In the genomic region with DNA sequence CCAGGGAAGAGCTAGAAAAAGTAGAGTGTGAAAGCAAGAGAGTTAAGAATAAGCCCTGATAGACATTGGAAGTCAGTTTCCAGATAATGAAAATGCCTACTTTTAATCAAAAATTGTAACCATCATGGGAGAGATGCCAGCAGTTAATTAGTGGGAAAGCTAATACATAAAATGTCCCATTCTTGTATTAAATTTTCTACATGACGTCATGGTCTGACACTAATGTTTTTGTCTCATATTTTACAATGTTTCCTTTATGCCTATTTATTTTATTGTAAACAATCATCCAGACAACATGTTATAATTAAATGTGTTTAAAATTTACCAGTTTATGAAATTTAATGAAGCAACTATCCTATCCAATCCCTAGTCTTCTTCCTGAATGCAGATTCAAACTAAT, we compare ENCODE assay signal across 3 cellular contexts.
TF ChIP-seq lines count a peak whose summit lies in the region.

No MANE protein-coding gene starts in this region.

TF ChIP-seq in HepG2, 621 proteins besides CTCF, POLR2A, EP300 and RAD21:
- TF ChIP-seq ATF7 (IDR thresholded peaks at IDR 0.05) (peak; percentile 96), ATF7 (CRISPR knock-in tag; IDR thresholded peaks at IDR 0.05) (no peak), ZNF543 (CRISPR knock-in tag; IDR thresholded peaks at IDR 0.05) (no peak), ZNF10 (CRISPR knock-in tag; IDR thresholded peaks at IDR 0.05; ENCODE audit: borderline replicate concordance, low read depth) (no peak), MBD4 (IDR thresholded peaks at IDR 0.05; ENCODE audit: borderline replicate concordance, low read length) (no peak), ARNT (IDR thresholded peaks at IDR 0.05) (no peak), CREB1 (IDR thresholded peaks at IDR 0.05) (peak; percentile 90), CREB1 (CRISPR knock-in tag; IDR thresholded peaks at IDR 0.05) (no peak)
- TF ChIP-seq, protein P1, sequence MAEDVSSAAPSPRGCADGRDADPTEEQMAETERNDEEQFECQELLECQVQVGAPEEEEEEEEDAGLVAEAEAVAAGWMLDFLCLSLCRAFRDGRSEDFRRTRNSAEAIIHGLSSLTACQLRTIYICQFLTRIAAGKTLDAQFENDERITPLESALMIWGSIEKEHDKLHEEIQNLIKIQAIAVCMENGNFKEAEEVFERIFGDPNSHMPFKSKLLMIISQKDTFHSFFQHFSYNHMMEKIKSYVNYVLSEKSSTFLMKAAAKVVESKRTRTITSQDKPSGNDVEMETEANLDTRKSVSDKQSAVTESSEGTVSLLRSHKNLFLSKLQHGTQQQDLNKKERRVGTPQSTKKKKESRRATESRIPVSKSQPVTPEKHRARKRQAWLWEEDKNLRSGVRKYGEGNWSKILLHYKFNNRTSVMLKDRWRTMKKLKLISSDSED (CRISPR knock-in tag; IDR thresholded peaks at IDR 0.05): no peak

TF ChIP-seq in GM23338, 12 proteins besides CTCF, POLR2A, EP300 and RAD21 (continues in another document):
- TF ChIP-seq STAT1 (IDR thresholded peaks at IDR 0.05; ENCODE audit: unreplicated experiment) (no peak), POLR2AphosphoS5 (IDR thresholded peaks at IDR 0.05; ENCODE audit: low read depth) (no peak), EZH2 (IDR thresholded peaks at IDR 0.05; ENCODE audit: low read depth, unreplicated experiment) (no peak), EZH2phosphoT487 (IDR thresholded peaks at IDR 0.05; ENCODE audit: unreplicated experiment) (no peak), CREB1 (CRISPR knock-in tag; IDR thresholded peaks at IDR 0.05; ENCODE audit: low read depth) (no peak), NANOG (IDR thresholded peaks at IDR 0.05; ENCODE audit: borderline replicate concordance) (no peak), ZNF114 (CRISPR knock-in tag; IDR thresholded peaks at IDR 0.05) (no peak)
- TF ChIP-seq, protein P2, sequence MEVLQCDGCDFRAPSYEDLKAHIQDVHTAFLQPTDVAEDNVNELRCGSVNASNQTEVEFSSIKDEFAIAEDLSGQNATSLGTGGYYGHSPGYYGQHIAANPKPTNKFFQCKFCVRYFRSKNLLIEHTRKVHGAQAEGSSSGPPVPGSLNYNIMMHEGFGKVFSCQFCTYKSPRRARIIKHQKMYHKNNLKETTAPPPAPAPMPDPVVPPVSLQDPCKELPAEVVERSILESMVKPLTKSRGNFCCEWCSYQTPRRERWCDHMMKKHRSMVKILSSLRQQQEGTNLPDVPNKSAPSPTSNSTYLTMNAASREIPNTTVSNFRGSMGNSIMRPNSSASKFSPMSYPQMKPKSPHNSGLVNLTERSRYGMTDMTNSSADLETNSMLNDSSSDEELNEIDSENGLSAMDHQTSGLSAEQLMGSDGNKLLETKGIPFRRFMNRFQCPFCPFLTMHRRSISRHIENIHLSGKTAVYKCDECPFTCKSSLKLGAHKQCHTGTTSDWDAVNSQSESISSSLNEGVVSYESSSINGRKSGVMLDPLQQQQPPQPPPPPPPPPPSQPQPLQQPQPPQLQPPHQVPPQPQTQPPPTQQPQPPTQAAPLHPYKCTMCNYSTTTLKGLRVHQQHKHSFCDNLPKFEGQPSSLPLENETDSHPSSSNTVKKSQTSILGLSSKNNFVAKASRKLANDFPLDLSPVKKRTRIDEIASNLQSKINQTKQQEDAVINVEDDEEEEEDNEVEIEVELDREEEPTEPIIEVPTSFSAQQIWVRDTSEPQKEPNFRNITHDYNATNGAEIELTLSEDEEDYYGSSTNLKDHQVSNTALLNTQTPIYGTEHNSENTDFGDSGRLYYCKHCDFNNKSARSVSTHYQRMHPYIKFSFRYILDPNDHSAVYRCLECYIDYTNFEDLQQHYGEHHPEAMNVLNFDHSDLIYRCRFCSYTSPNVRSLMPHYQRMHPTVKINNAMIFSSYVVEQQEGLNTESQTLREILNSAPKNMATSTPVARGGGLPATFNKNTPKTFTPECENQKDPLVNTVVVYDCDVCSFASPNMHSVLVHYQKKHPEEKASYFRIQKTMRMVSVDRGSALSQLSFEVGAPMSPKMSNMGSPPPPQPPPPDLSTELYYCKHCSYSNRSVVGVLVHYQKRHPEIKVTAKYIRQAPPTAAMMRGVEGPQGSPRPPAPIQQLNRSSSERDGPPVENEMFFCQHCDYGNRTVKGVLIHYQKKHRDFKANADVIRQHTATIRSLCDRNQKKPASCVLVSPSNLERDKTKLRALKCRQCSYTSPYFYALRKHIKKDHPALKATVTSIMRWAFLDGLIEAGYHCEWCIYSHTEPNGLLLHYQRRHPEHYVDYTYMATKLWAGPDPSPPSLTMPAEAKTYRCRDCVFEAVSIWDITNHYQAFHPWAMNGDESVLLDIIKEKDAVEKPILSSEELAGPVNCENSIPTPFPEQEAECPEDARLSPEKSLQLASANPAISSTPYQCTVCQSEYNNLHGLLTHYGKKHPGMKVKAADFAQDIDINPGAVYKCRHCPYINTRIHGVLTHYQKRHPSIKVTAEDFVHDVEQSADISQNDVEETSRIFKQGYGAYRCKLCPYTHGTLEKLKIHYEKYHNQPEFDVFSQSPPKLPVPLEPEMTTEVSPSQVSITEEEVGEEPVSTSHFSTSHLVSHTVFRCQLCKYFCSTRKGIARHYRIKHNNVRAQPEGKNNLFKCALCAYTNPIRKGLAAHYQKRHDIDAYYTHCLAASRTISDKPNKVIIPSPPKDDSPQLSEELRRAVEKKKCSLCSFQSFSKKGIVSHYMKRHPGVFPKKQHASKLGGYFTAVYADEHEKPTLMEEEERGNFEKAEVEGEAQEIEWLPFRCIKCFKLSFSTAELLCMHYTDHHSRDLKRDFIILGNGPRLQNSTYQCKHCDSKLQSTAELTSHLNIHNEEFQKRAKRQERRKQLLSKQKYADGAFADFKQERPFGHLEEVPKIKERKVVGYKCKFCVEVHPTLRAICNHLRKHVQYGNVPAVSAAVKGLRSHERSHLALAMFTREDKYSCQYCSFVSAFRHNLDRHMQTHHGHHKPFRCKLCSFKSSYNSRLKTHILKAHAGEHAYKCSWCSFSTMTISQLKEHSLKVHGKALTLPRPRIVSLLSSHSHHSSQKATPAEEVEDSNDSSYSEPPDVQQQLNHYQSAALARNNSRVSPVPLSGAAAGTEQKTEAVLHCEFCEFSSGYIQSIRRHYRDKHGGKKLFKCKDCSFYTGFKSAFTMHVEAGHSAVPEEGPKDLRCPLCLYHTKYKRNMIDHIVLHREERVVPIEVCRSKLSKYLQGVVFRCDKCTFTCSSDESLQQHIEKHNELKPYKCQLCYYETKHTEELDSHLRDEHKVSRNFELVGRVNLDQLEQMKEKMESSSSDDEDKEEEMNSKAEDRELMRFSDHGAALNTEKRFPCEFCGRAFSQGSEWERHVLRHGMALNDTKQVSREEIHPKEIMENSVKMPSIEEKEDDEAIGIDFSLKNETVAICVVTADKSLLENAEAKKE (CRISPR knock-in tag; IDR thresholded peaks at IDR 0.05): no peak
- TF ChIP-seq, protein P3, sequence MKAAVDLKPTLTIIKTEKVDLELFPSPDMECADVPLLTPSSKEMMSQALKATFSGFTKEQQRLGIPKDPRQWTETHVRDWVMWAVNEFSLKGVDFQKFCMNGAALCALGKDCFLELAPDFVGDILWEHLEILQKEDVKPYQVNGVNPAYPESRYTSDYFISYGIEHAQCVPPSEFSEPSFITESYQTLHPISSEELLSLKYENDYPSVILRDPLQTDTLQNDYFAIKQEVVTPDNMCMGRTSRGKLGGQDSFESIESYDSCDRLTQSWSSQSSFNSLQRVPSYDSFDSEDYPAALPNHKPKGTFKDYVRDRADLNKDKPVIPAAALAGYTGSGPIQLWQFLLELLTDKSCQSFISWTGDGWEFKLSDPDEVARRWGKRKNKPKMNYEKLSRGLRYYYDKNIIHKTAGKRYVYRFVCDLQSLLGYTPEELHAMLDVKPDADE (IDR thresholded peaks at IDR 0.05): no peak

TF ChIP-seq in K562, 482 proteins besides CTCF, POLR2A, EP300 and RAD21:
- TF ChIP-seq ZSCAN29 (IDR thresholded peaks at IDR 0.05) (no peak), CREB1 (IDR thresholded peaks at IDR 0.05) (no peak), CREB1 (CRISPR knock-in tag; IDR thresholded peaks at IDR 0.05) (no peak), TOE1 (IDR thresholded peaks at IDR 0.05; ENCODE audit: borderline replicate concordance) (no peak), TOE1 (CRISPR knock-in tag; IDR thresholded peaks at IDR 0.05; ENCODE audit: borderline replicate concordance, low read depth) (no peak), ZNF445 (CRISPR knock-in tag; IDR thresholded peaks at IDR 0.05; ENCODE audit: low read depth) (no peak)
- TF ChIP-seq, protein P4, sequence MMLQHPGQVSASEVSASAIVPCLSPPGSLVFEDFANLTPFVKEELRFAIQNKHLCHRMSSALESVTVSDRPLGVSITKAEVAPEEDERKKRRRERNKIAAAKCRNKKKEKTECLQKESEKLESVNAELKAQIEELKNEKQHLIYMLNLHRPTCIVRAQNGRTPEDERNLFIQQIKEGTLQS (IDR thresholded peaks at IDR 0.05): peak; percentile 13; the same call in 1 of the 2 replicates
- TF ChIP-seq, protein P4 (CRISPR knock-in tag; conservative IDR thresholded peaks at IDR 0.05): no peak
TF ChIP-seq in K562: peak in this region for 1.
